In genomic region chrX:24498181-24498580, GRCh38 we compare ENCODE assay signal across 8 cellular contexts. TPM values are rescaled to one million over a fixed set of nuclear protein-coding genes. Genes with fewer than 3 reads are reported as not detected.
DNase-seq lines count a peak whose midpoint lies in the region; ATAC-seq, FAIRE-seq and TF ChIP-seq lines count a peak whose summit lies in the region.

No MANE protein-coding gene starts in this region.

- ATAC-seq in CD4-positive, alpha-beta T cell (ENCODE audit: poor library complexity) = peak; percentile 51
- peak; percentile 53 for ATAC-seq in HG02798 (IDR thresholded peaks at IDR 0.05; ENCODE audit: poor library complexity, unreplicated experiment)
- ATAC-seq in GM19463 (IDR thresholded peaks at IDR 0.05; ENCODE audit: unreplicated experiment) = no peak

- H3K79me2 ChIP-seq in astrocyte (ENCODE audit: insufficient read depth, low read length) = no peaks in the 10 kb centered on the region

- H3K4me3 Mint-ChIP-seq in CD4-positive, alpha-beta T cell = peak overlapping the region; percentile 42
- no peak overlapping the region for H3K4me3 Mint-ChIP-seq in astrocyte (ENCODE audit: unreplicated experiment)

- no peak overlapping the region for H2AFZ ChIP-seq in astrocyte (ENCODE audit: low read depth, low read length)

- intact Hi-C loops in CD4-positive, alpha-beta T cell (cut with DNase I, micrococcal nuclease) = loop anchor here (2.0 to 10.0 kb wide), 3 partner anchors 36 to 239 kb away; no protein-coding TSS in a partner anchor

- POLR2A ChIA-PET in CD4-positive, alpha-beta T cell (lab: Charles Lee) = interaction anchor here (0.6 to 4.2 kb wide), 4 partner anchors 19 to 102 kb away, joined by 4 to 37 read pairs (median 32); partner anchors contain the start of gene PDK3

- peaks cover 3% of the 10 kb centered on the region for H3K4me1 ChIP-seq in astrocyte (ENCODE audit: insufficient read depth, low read length)

- no peaks in the 10 kb centered on the region for H3K36me3 ChIP-seq in astrocyte (ENCODE audit: insufficient read depth, low read length)

- FAIRE-seq in astrocyte (lab: Jason Lieb, UNC) = no peak

- peaks cover 51% of the 10 kb centered on the region for H3K36me3 Mint-ChIP-seq in CD4-positive, alpha-beta T cell (ENCODE audit: low read depth)
- H3K36me3 Mint-ChIP-seq in astrocyte (ENCODE audit: low read depth, unreplicated experiment) = no peaks in the 10 kb centered on the region

- H3K4me1 Mint-ChIP-seq in CD4-positive, alpha-beta T cell (ENCODE audit: low read depth) = peaks cover 42% of the 10 kb centered on the region
- peaks cover 7% of the 10 kb centered on the region for H3K4me1 Mint-ChIP-seq in astrocyte (ENCODE audit: low read depth, unreplicated experiment)

- no peak overlapping the region for H3K4me3 ChIP-seq in astrocyte (ENCODE audit: insufficient read depth, low read depth, low read length)

- peak; percentile 32 for TF ChIP-seq CTCF in CD4-positive, alpha-beta T cell (IDR thresholded peaks at IDR 0.05)
- peak; percentile 30 for TF ChIP-seq CTCF in astrocyte (IDR thresholded peaks at IDR 0.05; ENCODE audit: insufficient read depth, low read depth, low read length)

- H3K9me3 Mint-ChIP-seq in CD4-positive, alpha-beta T cell = no peaks in the 10 kb centered on the region
- H3K9me3 Mint-ChIP-seq in astrocyte (ENCODE audit: unreplicated experiment) = no peaks in the 10 kb centered on the region

- H3K27me3 ChIP-seq in CD4-positive, alpha-beta T cell (ENCODE audit: control insufficient read depth, insufficient read depth, low read length) = no peaks in the 10 kb centered on the region
- H3K27me3 ChIP-seq in astrocyte (ENCODE audit: insufficient read depth, low read length) = no peaks in the 10 kb centered on the region

- no peak overlapping the region for H3K4me2 ChIP-seq in astrocyte (ENCODE audit: low read length)

- peak overlapping the region; percentile 21 for H3K27ac ChIP-seq in CD4-positive, alpha-beta T cell (ENCODE audit: low read depth, low read length)
- no peak overlapping the region for H3K27ac ChIP-seq in astrocyte (ENCODE audit: low read depth, low read length)

- no peaks in the 10 kb centered on the region for H3K27me3 Mint-ChIP-seq in CD4-positive, alpha-beta T cell
- no peaks in the 10 kb centered on the region for H3K27me3 Mint-ChIP-seq in astrocyte (ENCODE audit: low read depth, unreplicated experiment)

- H4K20me1 ChIP-seq in astrocyte (ENCODE audit: insufficient read depth, low read length) = no peaks in the 10 kb centered on the region

- DNase-seq in CD4-positive, alpha-beta T cell = peak in 5 of 10 experiments; percentile 17 to 24 (median 20)
- no peak for DNase-seq in astrocyte (ENCODE audit: low read depth)
- DNase-seq in kidney glomerular epithelial cell (lab: John Stamatoyannopoulos, UW) = peak; percentile 14
- no peak for DNase-seq in activated CD4-positive, CD25-positive, alpha-beta regulatory T cell treated with anti-CD3 and anti-CD28 coated beads, Interleukin-2, amount 50 U/mL, for 72 hours
- DNase-seq in NK-92 (lab: John Stamatoyannopoulos, UW; ENCODE audit: unreplicated experiment) = no peak
- no peak for DNase-seq in Kasumi-1 (lab: John Stamatoyannopoulos, UW)

- CTCF ChIA-PET in CD4-positive, alpha-beta T cell (lab: Charles Lee) = interaction anchor here (0.5 to 4.4 kb wide), 13 partner anchors 11 to 727 kb away, joined by 3 to 64 read pairs (median 6); no protein-coding TSS in a partner anchor

- no peak overlapping the region for H3K9ac ChIP-seq in astrocyte (ENCODE audit: low read length)

- H3K27ac Mint-ChIP-seq in CD4-positive, alpha-beta T cell = peak overlapping the region; percentile 78
- no peak overlapping the region for H3K27ac Mint-ChIP-seq in astrocyte (ENCODE audit: unreplicated experiment)

- H3K9me3 ChIP-seq in CD4-positive, alpha-beta T cell (ENCODE audit: control insufficient read depth, low read length) = no peaks in the 10 kb centered on the region
- H3K9me3 ChIP-seq in astrocyte (ENCODE audit: insufficient read depth, low read depth, low read length) = no peaks in the 10 kb centered on the region

RNA-seq across cellular contexts. Expression of gene PDK3, which starts 33.1 kb away (rescaled TPM):
- total RNA-seq in CD4-positive, alpha-beta T cell = 10 to 100 TPM; 12.5 to 12.6 TPM
- 4.6 and 6.6 TPM in 2 replicates for total RNA-seq in astrocyte
